In genomic region chr1:76425843-76426145, GRCh38 we compare ENCODE assay signal across 13 cellular contexts.
A peak's percentile ranks its signal among the peaks of the same experiment; 100 is the strongest.
DNase-seq lines count a peak whose midpoint lies in the region; ATAC-seq, FAIRE-seq and TF ChIP-seq lines count a peak whose summit lies in the region.
"Had no signal": no experiment of that assay in that cellular context is flagged by ENCODE, and none has a peak within 500 bp of the region (broad histone marks: within the 10 kb centered on the region; RNA-seq: fewer than 3 reads in every experiment).

No MANE protein-coding gene starts in this region.

- H3K36me3 ChIP-seq in bronchial epithelial cell (ENCODE audit: control insufficient read depth, insufficient read depth, low read length), result no peaks in the 10 kb centered on the region
- no peaks in the 10 kb centered on the region for H3K36me3 ChIP-seq in neural progenitor cell
- H3K36me3 ChIP-seq: gastroesophageal sphincter had no signal

- no peak overlapping the region for H3K9ac ChIP-seq in neural progenitor cell

- no peaks in the 10 kb centered on the region for H4K20me1 ChIP-seq in neural progenitor cell (ENCODE audit: low read depth)

- peak; percentile 62 for DNase-seq in EL
- DNase-seq in NCI-H446 treated with DMSO at 0.1 percent for 48 hours (lab: John Stamatoyannopoulos, UW), result peak; percentile 65
- DNase-seq in bronchial epithelial cell (ENCODE audit: low read depth), result peak; percentile 66
- DNase-seq in memory B cell (ENCODE audit: low spot score in 2 of 2), result no peak
- no peak for DNase-seq in cerebellar cortex (ENCODE audit: low spot score)
- no peak for DNase-seq in neural progenitor cell (ENCODE audit: low spot score)
- DNase-seq: CD4-positive, CD25-positive, alpha-beta regulatory T cell; NCI-H187 treated with DMSO at 0.1 percent for 48 hours; T-helper 2 cell had no signal

- no peak overlapping the region for H2AFZ ChIP-seq in neural progenitor cell (replicated peaks)

- H3K36me3 Mint-ChIP-seq in memory B cell (no peaks in the 10 kb centered on the region), neural progenitor cell (peaks cover 5% of the 10 kb centered on the region)
- H3K36me3 Mint-ChIP-seq: CD4-positive, CD25-positive, alpha-beta regulatory T cell had no signal

- no peak overlapping the region for H3K4me2 ChIP-seq in neural progenitor cell

- H3K79me2 ChIP-seq in neural progenitor cell (ENCODE audit: low read depth), result no peaks in the 10 kb centered on the region

- H3K4me3 ChIP-seq in bronchial epithelial cell (ENCODE audit: low read depth, low read length) (no peak overlapping the region), neural progenitor cell (no peak overlapping the region)
- H3K4me3 ChIP-seq: gastroesophageal sphincter had no signal

- H3K27ac ChIP-seq in neural progenitor cell, result no peak overlapping the region
- H3K27ac ChIP-seq: gastroesophageal sphincter had no signal

- H3K27me3 Mint-ChIP-seq in memory B cell (no peaks in the 10 kb centered on the region), neural progenitor cell (ENCODE audit: insufficient read depth, low read depth) (no peaks in the 10 kb centered on the region)

- H3K27ac Mint-ChIP-seq in memory B cell (peak overlapping the region; percentile 89), neural progenitor cell (no peak overlapping the region)
- H3K27ac Mint-ChIP-seq: CD4-positive, CD25-positive, alpha-beta regulatory T cell had no signal

- no peaks in the 10 kb centered on the region for H3K9me3 ChIP-seq in neural progenitor cell (ENCODE audit: low read depth)
- H3K9me3 ChIP-seq: gastroesophageal sphincter had no signal

- H3K4me3 Mint-ChIP-seq in memory B cell, result peak overlapping the region; percentile 67
- H3K4me3 Mint-ChIP-seq in neural progenitor cell, result no peak overlapping the region
- H3K4me3 Mint-ChIP-seq: CD4-positive, CD25-positive, alpha-beta regulatory T cell had no signal

- H3F3A ChIP-seq in neural progenitor cell (ENCODE audit: low read depth), result no peaks in the 10 kb centered on the region

- H3K4me1 ChIP-seq in neural progenitor cell, result no peaks in the 10 kb centered on the region
- H3K4me1 ChIP-seq: gastroesophageal sphincter had no signal

- H3K27me3 ChIP-seq in bronchial epithelial cell (ENCODE audit: control insufficient read depth, insufficient read depth, low read length) (no peaks in the 10 kb centered on the region), neural progenitor cell (no peaks in the 10 kb centered on the region)
- H3K27me3 ChIP-seq: gastroesophageal sphincter had no signal

- no peak for ATAC-seq in memory B cell (ENCODE audit: low read depth)
- no peak for ATAC-seq in GM18909 (IDR thresholded peaks at IDR 0.05; ENCODE audit: poor library complexity, unreplicated experiment)
- no peak for ATAC-seq in HG03457 (IDR thresholded peaks at IDR 0.05; ENCODE audit: unreplicated experiment)
- ATAC-seq: gastroesophageal sphincter, sciatic nerve had no signal

- H3K9me3 Mint-ChIP-seq in memory B cell (peaks cover 3% of the 10 kb centered on the region), neural progenitor cell (no peaks in the 10 kb centered on the region)

- peaks cover 6% of the 10 kb centered on the region for H3K4me1 Mint-ChIP-seq in memory B cell
- peaks cover 20% of the 10 kb centered on the region for H3K4me1 Mint-ChIP-seq in neural progenitor cell
- H3K4me1 Mint-ChIP-seq: CD4-positive, CD25-positive, alpha-beta regulatory T cell had no signal

- TF ChIP-seq CTCF in bronchial epithelial cell (IDR thresholded peaks at IDR 0.05; ENCODE audit: insufficient read depth, low read length, severe bottlenecking) (no peak), neural progenitor cell (IDR thresholded peaks at IDR 0.05) (no peak)

- no peak for FAIRE-seq in bronchial epithelial cell (lab: Jason Lieb, UNC)

Comparison
In these comparisons a context has a peak if more than half of its experiments do, and no peak if none do; other contexts are left out.
1. DNase-seq: peak in EL (single experiment), NCI-H446 treated with DMSO at 0.1 percent for 48 hours (single experiment) and bronchial epithelial cell (single experiment); none in memory B cell (0 of 2), cerebellar cortex (single experiment) and neural progenitor cell (single experiment).